Comparison of ENCODE assay signal across 9 cellular contexts in the genomic region with DNA sequence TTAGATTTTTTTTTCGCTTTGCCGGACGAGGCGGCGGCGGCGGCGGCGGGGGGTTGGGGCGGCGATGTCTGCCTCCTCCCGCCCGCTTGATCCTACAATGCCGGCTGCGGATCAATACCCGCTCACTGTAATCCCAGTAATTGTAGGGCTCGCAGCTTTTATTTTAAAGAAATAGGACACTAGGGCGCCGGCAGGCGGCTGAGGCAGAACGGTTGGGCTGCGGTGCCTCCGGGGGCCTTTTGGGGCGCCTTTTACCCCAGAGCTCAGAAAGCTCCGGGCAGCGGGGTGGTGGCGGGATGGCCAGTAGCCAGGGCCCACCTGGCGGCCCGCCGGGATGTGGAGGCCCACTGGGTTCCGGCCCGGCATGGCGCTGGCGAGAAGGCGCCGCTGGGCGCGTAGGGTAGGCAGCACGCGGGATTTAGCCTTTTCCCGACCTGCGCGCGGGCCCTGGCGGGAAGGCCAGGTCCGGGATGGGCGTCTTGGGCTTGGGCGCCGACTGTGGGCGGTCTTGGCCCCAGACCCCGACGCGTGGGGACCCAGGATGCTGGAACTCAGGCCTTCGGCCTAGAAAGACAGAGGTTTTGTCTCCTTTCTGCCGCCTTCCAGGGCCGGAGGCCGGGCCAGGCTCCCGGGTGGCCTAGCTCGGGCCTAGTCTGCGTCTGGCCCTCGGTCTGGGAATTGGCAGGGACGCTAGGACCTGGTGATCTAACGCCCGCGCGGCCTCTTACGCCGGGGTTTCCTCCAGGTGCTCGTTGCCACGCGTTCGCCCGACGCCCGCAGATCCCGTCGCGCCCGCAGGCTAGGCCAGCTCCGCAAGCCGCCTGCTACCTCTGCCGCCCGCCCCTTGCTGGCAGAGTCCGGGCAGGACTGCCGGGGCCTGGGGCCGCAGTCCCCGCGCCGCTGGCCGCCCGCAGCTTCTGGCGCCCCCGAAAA. TPM values are rescaled to one million over a fixed set of nuclear protein-coding genes. Genes with fewer than 3 reads are reported as not detected.
DNase-seq lines count a peak whose midpoint lies in the region; ATAC-seq and TF ChIP-seq lines count a peak whose summit lies in the region.
"Had no signal": no experiment of that assay in that cellular context is flagged by ENCODE, and none has a peak within 500 bp of the region (broad histone marks: within the 10 kb centered on the region; RNA-seq: fewer than 3 reads in every experiment).

No MANE protein-coding gene starts in this region.

- no peaks in the 10 kb centered on the region for H3K36me3 ChIP-seq in GM23338 (ENCODE audit: insufficient read depth)
- no peaks in the 10 kb centered on the region for H3K36me3 ChIP-seq in smooth muscle cell (ENCODE audit: low read depth)

- H3K27ac ChIP-seq in GM23338 (ENCODE audit: low read depth) = peak overlapping the region; percentile 92
- no peak overlapping the region for H3K27ac ChIP-seq in smooth muscle cell (ENCODE audit: low read depth)

- H3K27me3 ChIP-seq in GM23338 (ENCODE audit: insufficient read depth) (peaks cover 80% of the 10 kb centered on the region), smooth muscle cell (ENCODE audit: low read depth) (peaks cover 71% of the 10 kb centered on the region)

- TF ChIP-seq CTCF in GM23338 (conservative IDR thresholded peaks at IDR 0.05; ENCODE audit: low read depth in 2 of 2) (peak in 1 of 2 experiments; percentile 42; a peak in 3 of 4 replicates), smooth muscle cell (IDR thresholded peaks at IDR 0.05; ENCODE audit: borderline replicate concordance, insufficient read depth, poor library complexity, severe bottlenecking) (no peak)

- peaks cover 8% of the 10 kb centered on the region; the same call in 1 of the 2 replicates for H4K20me1 ChIP-seq in GM23338 (replicated peaks; ENCODE audit: insufficient read depth)
- no peaks in the 10 kb centered on the region for H4K20me1 ChIP-seq in smooth muscle cell (ENCODE audit: low read depth)

- H2AFZ ChIP-seq in GM23338 (peak overlapping the region; percentile 97), smooth muscle cell (ENCODE audit: low read depth) (no peak overlapping the region)

- H3F3A ChIP-seq in GM23338 (replicated peaks; ENCODE audit: low read depth) = peaks cover 19% of the 10 kb centered on the region
- H3F3A ChIP-seq in smooth muscle cell (ENCODE audit: low read depth) = no peaks in the 10 kb centered on the region

- H3K4me1 Mint-ChIP-seq in GM23338 = peaks cover 49% of the 10 kb centered on the region
- H3K4me1 Mint-ChIP-seq in activated naive CD8-positive, alpha-beta T cell treated with anti-CD3 and anti-CD28 coated beads, Interleukin-2, amount 10 ng/mL, durations not matched to agents 7 days and 5 days = peaks cover 6% of the 10 kb centered on the region
- H3K4me1 Mint-ChIP-seq in immature natural killer cell = peaks cover 13 to 15% of the 10 kb centered on the region in 2 donors

- peak overlapping the region; percentile 66 for H3K4me3 ChIP-seq in GM23338
- H3K4me3 ChIP-seq in smooth muscle cell = peak overlapping the region; percentile 46

- WGBS in smooth muscle cell (ENCODE audit: low lambda C conversion rate) = 28% methylated on average over 81 of the region's 93 CpGs

- H3K4me3 Mint-ChIP-seq in GM23338 (peak overlapping the region; percentile 76), immature natural killer cell (peak overlapping the region; percentile 9 to 42 (median 26))
- peak overlapping the region; percentile 51 for H3K4me3 Mint-ChIP-seq in activated naive CD8-positive, alpha-beta T cell treated with anti-CD3 and anti-CD28 coated beads, Interleukin-2, amount 10 ng/mL, durations not matched to agents 7 days and 5 days

- peak overlapping the region; percentile 88 for H3K4me2 ChIP-seq in GM23338
- H3K4me2 ChIP-seq in smooth muscle cell = peak overlapping the region; percentile 86

- CTCF ChIA-PET in HEK293T (lab: Yijun Ruan, JAX) = no interaction called here

- no peaks in the 10 kb centered on the region for H3K9me2 ChIP-seq in GM23338 (ENCODE audit: insufficient read depth)

- no peak overlapping the region for H3K9ac ChIP-seq in smooth muscle cell (ENCODE audit: low read depth)

- H3K4me1 ChIP-seq in GM23338 (ENCODE audit: insufficient read depth) (peaks cover 44% of the 10 kb centered on the region), smooth muscle cell (ENCODE audit: low read depth) (peaks cover 29% of the 10 kb centered on the region)

- H3K27me3 Mint-ChIP-seq in GM23338 (ENCODE audit: insufficient read depth, low read depth, poor library complexity) (peaks cover 40% of the 10 kb centered on the region), immature natural killer cell (ENCODE audit: low read depth in 3 of 3) (peaks cover 29 to 45% (median 39%) of the 10 kb centered on the region in 3 donors)
- peaks cover 86% of the 10 kb centered on the region for H3K27me3 Mint-ChIP-seq in activated naive CD8-positive, alpha-beta T cell treated with anti-CD3 and anti-CD28 coated beads, Interleukin-2, amount 10 ng/mL, durations not matched to agents 7 days and 5 days

- POLR2A ChIA-PET in activated naive CD8-positive, alpha-beta T cell treated with anti-CD3 and anti-CD28 coated beads, Interleukin-2, amount 10 ng/mL, durations not matched to agents 7 days and 5 days (lab: Charles Lee) = interaction anchor here (0.7 kb wide), 1 partner anchor 11 kb away, joined by 3 read pairs; no protein-coding TSS in a partner anchor
- POLR2A ChIA-PET in HEK293T (lab: Yijun Ruan, JAX) = interaction anchor here (0.5 kb wide), 1 partner anchor 925 kb away, joined by 3 read pairs; no protein-coding TSS in a partner anchor

- H3K9me3 Mint-ChIP-seq in GM23338 (peaks cover 13% of the 10 kb centered on the region; the same call in 1 of the 3 replicates), immature natural killer cell (peaks cover 0 to 2% (median 0%) of the 10 kb centered on the region in 6 donors)
- H3K9me3 Mint-ChIP-seq in activated naive CD8-positive, alpha-beta T cell treated with anti-CD3 and anti-CD28 coated beads, Interleukin-2, amount 10 ng/mL, durations not matched to agents 7 days and 5 days = no peaks in the 10 kb centered on the region

- H3K27ac Mint-ChIP-seq in GM23338 = no peak overlapping the region
- no peak overlapping the region for H3K27ac Mint-ChIP-seq in activated naive CD8-positive, alpha-beta T cell treated with anti-CD3 and anti-CD28 coated beads, Interleukin-2, amount 10 ng/mL, durations not matched to agents 7 days and 5 days
- H3K27ac Mint-ChIP-seq in immature natural killer cell = no peak overlapping the region

- DNase-seq in GM23338 (ENCODE audit: low spot score) (peak; percentile 88), immature natural killer cell (no peak), smooth muscle cell (lab: John Stamatoyannopoulos, UW; ENCODE audit: unreplicated experiment) (no peak), NOMO-1 treated with DMSO at 0.1 percent for 48 hours (lab: John Stamatoyannopoulos, UW; ENCODE audit: unreplicated experiment) (no peak), HEK293T (ENCODE audit: extremely low spot score) (no peak), medulla oblongata (ENCODE audit: extremely low spot score) (no peak)
- DNase-seq in activated naive CD8-positive, alpha-beta T cell treated with anti-CD3 and anti-CD28 coated beads, Interleukin-2, amount 10 ng/mL, durations not matched to agents 7 days and 5 days = peak; percentile 41

- H3K9me3 ChIP-seq in smooth muscle cell (replicated peaks; ENCODE audit: low read depth) = no peaks in the 10 kb centered on the region

- ATAC-seq in GM23338 (peak; percentile 53), GM21526 (IDR thresholded peaks at IDR 0.05; ENCODE audit: low FRiP score, unreplicated experiment) (no peak)
- no peak for ATAC-seq in activated naive CD8-positive, alpha-beta T cell treated with anti-CD3 and anti-CD28 coated beads, Interleukin-2, amount 10 ng/mL, durations not matched to agents 7 days and 5 days (ENCODE audit: low read depth)

- H3K79me2 ChIP-seq in GM23338 (replicated peaks; ENCODE audit: insufficient read depth) (peaks cover 15% of the 10 kb centered on the region), smooth muscle cell (ENCODE audit: low read depth) (no peaks in the 10 kb centered on the region)

- peaks cover 29% of the 10 kb centered on the region for H3K36me3 Mint-ChIP-seq in GM23338 (ENCODE audit: low read depth)
- peaks cover 1% of the 10 kb centered on the region for H3K36me3 Mint-ChIP-seq in activated naive CD8-positive, alpha-beta T cell treated with anti-CD3 and anti-CD28 coated beads, Interleukin-2, amount 10 ng/mL, durations not matched to agents 7 days and 5 days
- H3K36me3 Mint-ChIP-seq in immature natural killer cell = no peaks in the 10 kb centered on the region

TF ChIP-seq in GM23338, 12 proteins besides CTCF, POLR2A, EP300 and RAD21 (continues in another document):
- TF ChIP-seq ETS1 (IDR thresholded peaks at IDR 0.05) = 0 out of 2 replicates have a peak, but pooled peaks have one; percentile 2

TF ChIP-seq in HEK293T, 16 proteins besides CTCF, POLR2A, EP300 and RAD21:
- TF ChIP-seq L3MBTL2 (conservative IDR thresholded peaks at IDR 0.05) = no peak
- no peak for TF ChIP-seq SP1 (IDR thresholded peaks at IDR 0.05)
- no peak for TF ChIP-seq ARNT (IDR thresholded peaks at IDR 0.05)
- no peak for TF ChIP-seq FOXM1 (IDR thresholded peaks at IDR 0.05; ENCODE audit: borderline replicate concordance)
- no peak for TF ChIP-seq BHLHE40 (IDR thresholded peaks at IDR 0.05; ENCODE audit: borderline replicate concordance)
- TF ChIP-seq FOXK2 (IDR thresholded peaks at IDR 0.05) = no peak
- TF ChIP-seq SUZ12 (IDR thresholded peaks at IDR 0.05) = no peak
- TF ChIP-seq ELF4 (IDR thresholded peaks at IDR 0.05) = no peak
- no peak for TF ChIP-seq NFRKB (IDR thresholded peaks at IDR 0.05)
- no peak for TF ChIP-seq ZNF384 (IDR thresholded peaks at IDR 0.05)
- no peak for TF ChIP-seq HDGF (IDR thresholded peaks at IDR 0.05; ENCODE audit: borderline replicate concordance)
- no peak for TF ChIP-seq CTBP1 (IDR thresholded peaks at IDR 0.05; ENCODE audit: borderline replicate concordance)
- no peak for TF ChIP-seq FOXA1 (IDR thresholded peaks at IDR 0.05)
- TF ChIP-seq PKNOX1 (IDR thresholded peaks at IDR 0.05) = no peak
TF ChIP-seq in HEK293T: peak in this region for 0.

RNA-seq across cellular contexts. Expression of gene ONECUT1, which starts 15.5 kb away (rescaled TPM):
- total RNA-seq in GM23338 (2014; rRNA removed; shearing (Covaris generic)) = 4.2 and 9.4 TPM in 2 replicates
- polyA plus RNA-seq in GM23338 (2016; fragmentation: Nextera tagmentation; extraction: Ambion mirVana) (3.9 and 4.3 TPM in 2 replicates), immature natural killer cell (not detected), smooth muscle cell (0.61 TPM in 1 of 2 replicates, not detected in the other)
- total RNA-seq in activated naive CD8-positive, alpha-beta T cell treated with anti-CD3 and anti-CD28 coated beads, Interleukin-2, amount 10 ng/mL, durations not matched to agents 7 days and 5 days = not detected
- 0.99 and 2.5 TPM in 2 replicates for total RNA-seq in smooth muscle cell
- polyA plus RNA-seq: esophagus had no signal

Comparison
In these comparisons a context has a peak if more than half of its experiments do, and no peak if none do; other contexts are left out.
1. DNase-seq: peak in GM23338 (single experiment) and activated naive CD8-positive, alpha-beta T cell treated with anti-CD3 and anti-CD28 coated beads, Interleukin-2, amount 10 ng/mL, durations not matched to agents 7 days and 5 days (single experiment); none in immature natural killer cell (0 of 3), smooth muscle cell (single experiment), NOMO-1 treated with DMSO at 0.1 percent for 48 hours (single experiment), HEK293T (single experiment) and medulla oblongata (single experiment).
2. H3K4me3 Mint-ChIP-seq: peak in every context shown above with its lines; median percentile 76 in GM23338; 51 in activated naive CD8-positive, alpha-beta T cell treated with anti-CD3 and anti-CD28 coated beads, Interleukin-2, amount 10 ng/mL, durations not matched to agents 7 days and 5 days; 26 in immature natural killer cell.